In genomic region chr2:85544915-85545779, GRCh38 we compare ENCODE assay signal across 8 cellular contexts. TPM values are rescaled to one million over a fixed set of nuclear protein-coding genes. Genes with fewer than 3 reads are reported as not detected.
A peak's percentile ranks its signal among the peaks of the same experiment; 100 is the strongest.
DNase-seq lines count a peak whose midpoint lies in the region; ATAC-seq, FAIRE-seq and TF ChIP-seq lines count a peak whose summit lies in the region.
"Not testable (repeated sequence)": the region's sequence is repeated elsewhere in the genome, so short reads cannot be mapped to it uniquely, and the experiment has no call there.

No MANE protein-coding gene starts in this region.

- H3K4me2 ChIP-seq in A549: peak overlapping the region; percentile 24; the same call in 2 of the 3 replicates
- not testable (repeated sequence) for H3K4me2 ChIP-seq in KMS-11; H1 (ENCODE audit: insufficient read depth in 1 of 2, low read depth in 2 of 2, low read length in 2 of 2); hepatocyte

- H4K91ac ChIP-seq in H1 (replicated peaks; ENCODE audit: insufficient read length, low read length): not testable (repeated sequence)

- not testable (repeated sequence) for H3K4me3 Mint-ChIP-seq in activated T-cell treated with anti-CD3 and anti-CD28 coated beads, Interleukin-2, amount 50 U/mL, for 72 hours

- not testable (repeated sequence) for H2AFZ ChIP-seq in KMS-11 (ENCODE audit: low read depth); H1 (ENCODE audit: low read length); hepatocyte

- TF ChIP-seq EP300 in A549 (IDR thresholded peaks at IDR 0.05); H1 (IDR thresholded peaks at IDR 0.05; ENCODE audit: borderline replicate concordance in 1 of 2, low read depth in 2 of 2, low read length in 2 of 2): not testable (repeated sequence)

- not testable (repeated sequence) for BruUV-seq in Panc1 (replicated peaks; lab: Mats Ljungman, UMichigan)

- peaks cover 38% of the 10 kb centered on the region for H3K4me1 Mint-ChIP-seq in activated T-cell treated with anti-CD3 and anti-CD28 coated beads, Interleukin-2, amount 50 U/mL, for 72 hours (ENCODE audit: low read depth)

- H4K8ac ChIP-seq in H1 (ENCODE audit: extremely low read depth, insufficient read depth, low read length): not testable (repeated sequence)

- H3K27ac Mint-ChIP-seq in activated T-cell treated with anti-CD3 and anti-CD28 coated beads, Interleukin-2, amount 50 U/mL, for 72 hours: peak overlapping the region; percentile 86

- H3K9me2 ChIP-seq in hepatocyte (replicated peaks; ENCODE audit: insufficient read depth): not testable (repeated sequence)

- not testable (repeated sequence) for H3K18ac ChIP-seq in H1 (ENCODE audit: extremely low read depth, low read length)

- H3K14ac ChIP-seq in H1 (ENCODE audit: insufficient read length): not testable (repeated sequence)

- H3K4me3 ChIP-seq in A549; KMS-11 (IDR thresholded peaks at IDR 0.05; ENCODE audit: insufficient read depth, low read depth, low read length); H1 (ENCODE audit: extremely low read depth in 1 of 4, insufficient read depth in 2 of 4, low read depth in 3 of 4, low read length in 4 of 4); hepatocyte; stomach smooth muscle (ENCODE audit: low read length in 2 of 2): not testable (repeated sequence)
- H3K4me3 ChIP-seq in Panc1 (ENCODE audit: low read depth in 2 of 2, low read length in 2 of 2) (peak overlapping the region in 1 of 2 experiments; percentile 99; a peak in 2 of 4 replicates), psoas muscle (peak overlapping the region; percentile 9)

- not testable (repeated sequence) for FAIRE-seq in A549 (lab: Jason Lieb, UNC); H1 (lab: Jason Lieb, UNC)

- POLR2A ChIA-PET in A549 (lab: Yijun Ruan, JAX) (interaction anchor here (0.6 to 9.0 kb wide), 13 partner anchors 11 to 233 kb away, joined by 3 to 261 read pairs (median 4); partner anchors contain the start of genes RNF181 and SH2D6), Panc1 (lab: Charles Lee) (interaction anchor here (0.7 to 2.4 kb wide), 9 partner anchors 22 to 124 kb away, joined by 3 to 6 read pairs (median 5); no protein-coding TSS in a partner anchor), H1 (lab: Charles Lee; ENCODE audit: partially characterized antibody) (interaction anchor here (0.6 to 38.6 kb wide), 30 partner anchors 4 to 616 kb away, joined by 3 to 1889 read pairs (median 4); partner anchors contain the start of genes CAPG, ELMOD3, GGCX and MAT2A)

- H3K9me3 Mint-ChIP-seq in activated T-cell treated with anti-CD3 and anti-CD28 coated beads, Interleukin-2, amount 50 U/mL, for 72 hours: not testable (repeated sequence)

- TF ChIP-seq RAD21 in A549 (conservative IDR thresholded peaks at IDR 0.05 in 1 of 2, IDR thresholded peaks at IDR 0.05 in 1 of 2); H1 (IDR thresholded peaks at IDR 0.05 in 1 of 2, conservative IDR thresholded peaks at IDR 0.05 in 1 of 2; ENCODE audit: low read depth in 2 of 2, low read length in 2 of 2): not testable (repeated sequence)

- TF ChIP-seq POLR2A in A549 (IDR thresholded peaks at IDR 0.05; ENCODE audit: low read length); H1 (IDR thresholded peaks at IDR 0.05; ENCODE audit: control extremely low read depth in 1 of 2, low read depth in 2 of 2, low read length in 2 of 2): not testable (repeated sequence)

- H2BK15ac ChIP-seq in H1 (ENCODE audit: low read length): not testable (repeated sequence)

- CTCF ChIA-PET in A549 (lab: Yijun Ruan, JAX) (interaction anchor here (0.7 to 35.5 kb wide), 8 partner anchors 7 to 561 kb away, joined by 3 to 1185 read pairs (median 4); partner anchors contain the start of genes CAPG and SH2D6), H1 (lab: Charles Lee; ENCODE audit: partially characterized antibody) (interaction anchor here (0.9 to 4.9 kb wide), 7 partner anchors 11 to 179 kb away, joined by 3 to 46 read pairs (median 4); partner anchors contain the start of gene SH2D6)
- CTCF ChIA-PET in Panc1 (lab: Charles Lee): not testable (repeated sequence)

- in situ Hi-C loops in Panc1 (cut with HindIII; ENCODE audit: low pct_unique_long_range_greater_than_20kb, low sequenced_read_pairs): loop anchor here (25.0 kb wide), 1 partner anchor 133 kb away; the partner anchor contains the start of genes CAPG and SH2D6

- peaks cover 29 to 50% of the 10 kb centered on the region in 2 donors for H3K36me3 Mint-ChIP-seq in activated T-cell treated with anti-CD3 and anti-CD28 coated beads, Interleukin-2, amount 50 U/mL, for 72 hours (ENCODE audit: insufficient read depth in 2 of 2)

- intact Hi-C loops in Panc1 (cut with micrococcal nuclease; ENCODE audit: unreplicated experiment): loop anchor here (2.0 kb wide), 1 partner anchor 154 kb away; no protein-coding TSS in a partner anchor
- intact Hi-C loops in psoas muscle (cut with DNase I): not testable (repeated sequence)

- not testable (repeated sequence) for H3K23ac ChIP-seq in H1 (ENCODE audit: insufficient read length)

- H3K36me3 ChIP-seq in KMS-11 (ENCODE audit: insufficient read depth) (peaks cover 33% of the 10 kb centered on the region), Panc1 (ENCODE audit: control insufficient read depth, insufficient read depth, low read length) (peaks cover 36% of the 10 kb centered on the region), H1 (ENCODE audit: control insufficient read depth in 2 of 4, insufficient read depth in 4 of 4, low read length in 3 of 4) (peaks cover 33 to 67% (median 46%) of the 10 kb centered on the region in 4 experiments), hepatocyte (replicated peaks; ENCODE audit: insufficient read depth, low read depth) (peaks cover 17% of the 10 kb centered on the region), psoas muscle (ENCODE audit: insufficient read depth in 1 of 2, low read depth in 1 of 2) (peaks cover 15 to 86% of the 10 kb centered on the region in 2 donors), stomach smooth muscle (ENCODE audit: control insufficient read depth in 2 of 2, insufficient read depth in 2 of 2, low read length in 2 of 2) (peaks cover 33 to 37% of the 10 kb centered on the region in 2 donors)

- not testable (repeated sequence) for H2BK120ac ChIP-seq in H1 (replicated peaks; ENCODE audit: low read depth, low read length)

- not testable (repeated sequence) for H3K27ac ChIP-seq in A549; H1 (ENCODE audit: low read depth, low read length)
- peak overlapping the region; percentile 23; the same call in 1 of the 2 replicates for H3K27ac ChIP-seq in KMS-11
- H3K27ac ChIP-seq in Panc1 (ENCODE audit: low read length): peak overlapping the region; percentile 100
- H3K27ac ChIP-seq in hepatocyte: peak overlapping the region; percentile 40
- H3K27ac ChIP-seq in psoas muscle: peak overlapping the region; percentile 84
- peak overlapping the region; percentile 13 for H3K27ac ChIP-seq in stomach smooth muscle (ENCODE audit: low read length)

- not testable (repeated sequence) for H3K79me1 ChIP-seq in H1 (ENCODE audit: low read depth, low read length)

- H3K27me3 ChIP-seq in KMS-11 (ENCODE audit: insufficient read depth, low read depth); Panc1 (ENCODE audit: control insufficient read depth, insufficient read depth, low read length); H1 (replicated peaks in 1 of 4; ENCODE audit: control insufficient read depth in 3 of 4, extremely low read depth in 1 of 4, insufficient read depth in 3 of 4, low read length in 3 of 4); hepatocyte; psoas muscle (ENCODE audit: insufficient read depth in 3 of 3, low read length in 2 of 3); stomach smooth muscle (ENCODE audit: control insufficient read depth in 1 of 2, insufficient read depth in 2 of 2, low read length in 2 of 2): not testable (repeated sequence)

- H3K79me2 ChIP-seq in KMS-11 (ENCODE audit: insufficient read depth, low read depth) (peaks cover 35% of the 10 kb centered on the region), H1 (ENCODE audit: control insufficient read depth in 1 of 2, insufficient read depth in 2 of 2, low read length in 2 of 2) (peaks cover 19 to 27% of the 10 kb centered on the region in 2 experiments), hepatocyte (peaks cover 35% of the 10 kb centered on the region)

- H3K9ac ChIP-seq in KMS-11; H1 (replicated peaks in 1 of 4; ENCODE audit: extremely low read depth in 1 of 4, low read depth in 3 of 4, low read length in 3 of 4); stomach smooth muscle (ENCODE audit: low read length in 2 of 2): not testable (repeated sequence)

- H3K23me2 ChIP-seq in H1 (ENCODE audit: low read depth, low read length): not testable (repeated sequence)

- H2BK12ac ChIP-seq in H1 (ENCODE audit: low read depth, low read length): not testable (repeated sequence)

- not testable (repeated sequence) for H3K27me3 Mint-ChIP-seq in activated T-cell treated with anti-CD3 and anti-CD28 coated beads, Interleukin-2, amount 50 U/mL, for 72 hours (ENCODE audit: low read depth)

- DNase-seq in A549 (ENCODE audit: low read depth in 1 of 2, low spot score in 1 of 2); Panc1 (ENCODE audit: low read depth, low spot score); activated T-cell treated with anti-CD3 and anti-CD28 coated beads, Interleukin-2, amount 50 U/mL, for 72 hours; H1 (ENCODE audit: low read depth in 1 of 2, low spot score in 2 of 2); hepatocyte (ENCODE audit: low spot score); psoas muscle: not testable (repeated sequence)

- not testable (repeated sequence) for TF ChIP-seq CTCF in A549 (IDR thresholded peaks at IDR 0.05); KMS-11 (conservative IDR thresholded peaks at IDR 0.05; ENCODE audit: low read depth, low read length); Panc1 (IDR thresholded peaks at IDR 0.05); H1 (IDR thresholded peaks at IDR 0.05; ENCODE audit: control extremely low read depth in 1 of 3, insufficient read depth in 1 of 3, low read depth in 1 of 3, low read length in 3 of 3); hepatocyte (IDR thresholded peaks at IDR 0.05; ENCODE audit: poor library complexity); psoas muscle (IDR thresholded peaks at IDR 0.05)

- H2AK5ac ChIP-seq in H1 (ENCODE audit: low read depth, low read length): not testable (repeated sequence)

- H2BK20ac ChIP-seq in H1 (ENCODE audit: low read length): not testable (repeated sequence)

- H3K4me1 ChIP-seq in A549 (peaks cover 63% of the 10 kb centered on the region), KMS-11 (ENCODE audit: low read depth, poor library complexity, severe bottlenecking) (peaks cover 26% of the 10 kb centered on the region), Panc1 (ENCODE audit: control insufficient read depth, insufficient read depth, low read length) (peaks cover 80% of the 10 kb centered on the region), hepatocyte (ENCODE audit: insufficient read depth) (peaks cover 25% of the 10 kb centered on the region), psoas muscle (peaks cover 61% of the 10 kb centered on the region), stomach smooth muscle (ENCODE audit: control insufficient read depth, insufficient read depth, low read length) (peaks cover 42% of the 10 kb centered on the region)
- not testable (repeated sequence) for H3K4me1 ChIP-seq in H1 (replicated peaks in 1 of 4; ENCODE audit: control insufficient read depth in 3 of 4, insufficient read depth in 4 of 4, low read length in 3 of 4)

- WGBS in A549 (ENCODE audit: missing lambda C conversion rate): 81% methylated on average over 5 of the region's 5 CpGs
- WGBS in H1 (ENCODE audit: extremely low coverage in 1 of 2, insufficient coverage in 1 of 2, insufficient read length in 1 of 2, insufficient replicate concordance in 2 of 2, low coverage in 1 of 2, low lambda C conversion rate in 2 of 2, missing lambda C conversion rate in 1 of 2), 2 experiments: 95% methylated on average over 5 of the region's 5 CpGs; no CpG with 5 or more reads in 1 of the 2 experiments
- 93% methylated on average over 5 of the region's 5 CpGs for WGBS in hepatocyte (ENCODE audit: low lambda C conversion rate, missing lambda C conversion rate)
- 36 to 65% (median 51%) methylated on average over 5 of the region's 5 CpGs for WGBS in psoas muscle, 3 donors

- not testable (repeated sequence) for H2BK5ac ChIP-seq in H1 (ENCODE audit: low read depth, low read length)

- not testable (repeated sequence) for H3K4ac ChIP-seq in H1 (replicated peaks; ENCODE audit: insufficient read length, low read depth, low read length)

- H3K56ac ChIP-seq in H1 (replicated peaks; ENCODE audit: insufficient read length, low read depth, low read length): not testable (repeated sequence)

- H4K20me1 ChIP-seq in KMS-11 (ENCODE audit: insufficient read depth) (peaks cover 43% of the 10 kb centered on the region), H1 (replicated peaks in 1 of 2; ENCODE audit: control insufficient read depth in 1 of 2, insufficient read depth in 2 of 2, low read length in 2 of 2) (peaks cover 20 to 25% of the 10 kb centered on the region in 2 experiments), hepatocyte (ENCODE audit: insufficient read depth, poor library complexity, severe bottlenecking) (peaks cover 42% of the 10 kb centered on the region)

- H4K5ac ChIP-seq in H1 (ENCODE audit: insufficient read length, low read depth, low read length): not testable (repeated sequence)

- ATAC-seq in A549, Panc1: not testable (repeated sequence)
- peak in 1 of 2 donors; percentile 9 for ATAC-seq in activated T-cell treated with anti-CD3 and anti-CD28 coated beads, Interleukin-2, amount 50 U/mL, for 72 hours (replicated peaks in 1 of 2)
- ATAC-seq in psoas muscle: peak in 3 of 4 donors; percentile 12 to 57 (median 55)

- not testable (repeated sequence) for H3K9me3 ChIP-seq in A549; Panc1 (ENCODE audit: control insufficient read depth, insufficient read depth, low read depth, low read length); H1 (ENCODE audit: insufficient read depth in 2 of 2, low read depth in 1 of 2, low read length in 1 of 2); hepatocyte (ENCODE audit: low read depth); psoas muscle; stomach smooth muscle (ENCODE audit: control insufficient read depth in 2 of 2, low read length in 2 of 2)

RNA-seq across cellular contexts. Expression of gene MAT2A, which starts 6.2 kb away (rescaled TPM):
- polyA plus RNA-seq in A549 (2011; rRNA removed) (1,024 and 1,329 TPM in 2 replicates), A549 (2017; fragmentation: RNase III; extraction: RNeasy Plus Mini Kit Qiagen cat#74134 plus additional on column Dnase treatment) (370 to 430 TPM (median 400 TPM) in 3 replicates), H1 (2011; rRNA removed) (186 and 255 TPM in 2 replicates), hepatocyte (379 and 465 TPM in 2 replicates), psoas muscle (100 to 1,000 TPM in 2 of 3 donors, 10 to 100 TPM in 1; 55.9 to 252 (median 134) TPM)
- 197 and 230 TPM in 2 replicates for polyA plus RNA-seq in A549 (2012; cell fraction: cytosol; rRNA removed)
- 533 and 600 TPM in 2 replicates for polyA plus RNA-seq in A549 (2012; cell fraction: nucleus; rRNA removed)
- 421 and 591 TPM in 2 replicates for polyA minus RNA-seq in A549 (2011; rRNA and poly(A)+ RNA removed)
- total RNA-seq in Panc1 (2021; ENCODE audit: unreplicated experiment) (547 TPM), hepatocyte (202 and 252 TPM in 2 replicates), psoas muscle (100 to 1,000 TPM; 127 to 356 (median 183) TPM)
- polyA plus RNA-seq in Panc1 (2012; ENCODE audit: insufficient read length): 391 TPM
- total RNA-seq in activated T-cell treated with anti-CD3 and anti-CD28 coated beads, Interleukin-2, amount 50 U/mL, for 72 hours: 100 to 1,000 TPM; 253 to 255 TPM
- 297 and 307 TPM in 2 replicates for total RNA-seq in H1 (2021; fragmentation: NEBNext Ultra II Directional; extraction: Animal tissue kit (Norgen Biotek cat#: 25700))
- polyA plus RNA-seq in H1 (2011; cell fraction: cytosol; rRNA removed): 348 TPM
- 3,575 TPM for polyA plus RNA-seq in H1 (2011; cell fraction: nucleus; rRNA removed)
- polyA plus RNA-seq in H1 (2012, experiment 1 of 2): 250 to 348 TPM (median 292 TPM) in 4 replicates
- 74.6 TPM for polyA plus RNA-seq in H1 (2012, experiment 2 of 2)
- 311 TPM for polyA plus RNA-seq in H1 (2013, experiment 1 of 2)
- 287 TPM for polyA plus RNA-seq in H1 (2013, experiment 2 of 2)
- 323 and 621 TPM in 2 replicates for polyA minus RNA-seq in H1 (2011; rRNA and poly(A)+ RNA removed)
- polyA minus RNA-seq in H1 (2011; cell fraction: cytosol; rRNA and poly(A)+ RNA removed): 306 TPM
- 781 TPM for polyA minus RNA-seq in H1 (2011; cell fraction: nucleus; rRNA and poly(A)+ RNA removed)

RNA-seq across cellular contexts. Expression of gene GGCX, which starts 16.1 kb away (rescaled TPM):
- polyA plus RNA-seq in A549 (2011; rRNA removed) (39.0 and 49.6 TPM in 2 replicates), A549 (2017; fragmentation: RNase III; extraction: RNeasy Plus Mini Kit Qiagen cat#74134 plus additional on column Dnase treatment) (48.7 to 58.5 TPM (median 55.1 TPM) in 3 replicates), H1 (2011; rRNA removed) (29.4 and 47.8 TPM in 2 replicates), hepatocyte (66.1 and 73.5 TPM in 2 replicates), psoas muscle (10 to 100 TPM; 19.0 to 35.6 (median 30.7) TPM)
- 49.1 and 53.4 TPM in 2 replicates for polyA plus RNA-seq in A549 (2012; cell fraction: cytosol; rRNA removed)
- 69.5 and 77.4 TPM in 2 replicates for polyA plus RNA-seq in A549 (2012; cell fraction: nucleus; rRNA removed)
- 99.1 and 106 TPM in 2 replicates for polyA minus RNA-seq in A549 (2011; rRNA and poly(A)+ RNA removed)
- total RNA-seq in Panc1 (2021; ENCODE audit: unreplicated experiment) (64.1 TPM), hepatocyte (64.5 and 82.5 TPM in 2 replicates), psoas muscle (10 to 100 TPM; 20.1 to 25.3 (median 22.1) TPM)
- 44.9 TPM for polyA plus RNA-seq in Panc1 (2012; ENCODE audit: insufficient read length)
- 10 to 100 TPM; 17.8 to 20.3 TPM for total RNA-seq in activated T-cell treated with anti-CD3 and anti-CD28 coated beads, Interleukin-2, amount 50 U/mL, for 72 hours
- 33.8 and 36.1 TPM in 2 replicates for total RNA-seq in H1 (2021; fragmentation: NEBNext Ultra II Directional; extraction: Animal tissue kit (Norgen Biotek cat#: 25700))
- 34.9 TPM for polyA plus RNA-seq in H1 (2011; cell fraction: cytosol; rRNA removed)
- 40.6 TPM for polyA plus RNA-seq in H1 (2011; cell fraction: nucleus; rRNA removed)
- polyA plus RNA-seq in H1 (2012, experiment 1 of 2): 26.7 to 32.0 TPM (median 29.0 TPM) in 4 replicates
- polyA plus RNA-seq in H1 (2012, experiment 2 of 2): 31.1 TPM
- polyA plus RNA-seq in H1 (2013, experiment 1 of 2): 34.0 TPM
- 33.7 TPM for polyA plus RNA-seq in H1 (2013, experiment 2 of 2)
- polyA minus RNA-seq in H1 (2011; rRNA and poly(A)+ RNA removed): 57.4 and 67.9 TPM in 2 replicates
- polyA minus RNA-seq in H1 (2011; cell fraction: cytosol; rRNA and poly(A)+ RNA removed): 19.6 TPM
- polyA minus RNA-seq in H1 (2011; cell fraction: nucleus; rRNA and poly(A)+ RNA removed): 45.0 TPM

RNA-seq across cellular contexts. Expression of gene VAMP8, which starts 32.2 kb away (rescaled TPM):
- polyA plus RNA-seq in A549 (2011; rRNA removed): 38.3 and 41.1 TPM in 2 replicates
- 21.5 and 24.5 TPM in 2 replicates for polyA plus RNA-seq in A549 (2012; cell fraction: cytosol; rRNA removed)
- 5.7 and 12.5 TPM in 2 replicates for polyA plus RNA-seq in A549 (2012; cell fraction: nucleus; rRNA removed)
- polyA plus RNA-seq in A549 (2017; fragmentation: RNase III; extraction: RNeasy Plus Mini Kit Qiagen cat#74134 plus additional on column Dnase treatment): 17.7 to 22.4 TPM (median 18.5 TPM) in 3 replicates
- 8.3 and 8.7 TPM in 2 replicates for polyA minus RNA-seq in A549 (2011; rRNA and poly(A)+ RNA removed)
- 93.2 TPM for total RNA-seq in Panc1 (2021; ENCODE audit: unreplicated experiment)
- polyA plus RNA-seq in Panc1 (2012; ENCODE audit: insufficient read length): 113 TPM
- total RNA-seq in activated T-cell treated with anti-CD3 and anti-CD28 coated beads, Interleukin-2, amount 50 U/mL, for 72 hours: 10 to 100 TPM; 85.0 to 89.5 TPM
- total RNA-seq in H1 (2021; fragmentation: NEBNext Ultra II Directional; extraction: Animal tissue kit (Norgen Biotek cat#: 25700)): 34.4 and 38.1 TPM in 2 replicates
- 55.2 and 69.7 TPM in 2 replicates for polyA plus RNA-seq in H1 (2011; rRNA removed)
- 60.1 TPM for polyA plus RNA-seq in H1 (2011; cell fraction: cytosol; rRNA removed)
- 18.0 TPM for polyA plus RNA-seq in H1 (2011; cell fraction: nucleus; rRNA removed)
- 47.6 to 56.1 TPM (median 49.2 TPM) in 4 replicates for polyA plus RNA-seq in H1 (2012, experiment 1 of 2)
- 57.3 TPM for polyA plus RNA-seq in H1 (2012, experiment 2 of 2)
- 59.3 TPM for polyA plus RNA-seq in H1 (2013, experiment 1 of 2)
- polyA plus RNA-seq in H1 (2013, experiment 2 of 2): 60.5 TPM
- polyA minus RNA-seq in H1 (2011; rRNA and poly(A)+ RNA removed): 11.0 and 15.1 TPM in 2 replicates
- polyA minus RNA-seq in H1 (2011; cell fraction: cytosol; rRNA and poly(A)+ RNA removed): 6.2 TPM
- 5.6 TPM for polyA minus RNA-seq in H1 (2011; cell fraction: nucleus; rRNA and poly(A)+ RNA removed)
- total RNA-seq in hepatocyte: 50.7 and 70.4 TPM in 2 replicates
- polyA plus RNA-seq in hepatocyte: 213 and 240 TPM in 2 replicates
- total RNA-seq in psoas muscle: 10 to 100 TPM; 11.7 to 15.7 (median 12.4) TPM
- polyA plus RNA-seq in psoas muscle: 10 to 100 TPM; 16.6 to 25.4 (median 23.2) TPM

RNA-seq across cellular contexts. Expression of gene VAMP5, which starts 39.1 kb away (rescaled TPM):
- polyA plus RNA-seq in A549 (2011; rRNA removed) (0.16 and 0.67 TPM in 2 replicates), A549 (2017; fragmentation: RNase III; extraction: RNeasy Plus Mini Kit Qiagen cat#74134 plus additional on column Dnase treatment) (not detected in 3 replicates), H1 (2011; rRNA removed) (13.4 and 14.2 TPM in 2 replicates), hepatocyte (36.1 TPM in 2 replicates), psoas muscle (100 to 1,000 TPM; 106 to 149 (median 128) TPM)
- polyA plus RNA-seq in A549 (2012; cell fraction: cytosol; rRNA removed): 0.10 and 0.25 TPM in 2 replicates
- 0.29 and 0.95 TPM in 2 replicates for polyA plus RNA-seq in A549 (2012; cell fraction: nucleus; rRNA removed)
- polyA minus RNA-seq in A549 (2011; rRNA and poly(A)+ RNA removed): 0.58 TPM in 1 of 2 replicates, not detected in the other
- total RNA-seq in Panc1 (2021; ENCODE audit: unreplicated experiment) (21.3 TPM), hepatocyte (2.1 and 2.7 TPM in 2 replicates), psoas muscle (10 to 100 TPM; 58.1 to 95.0 (median 83.2) TPM)
- polyA plus RNA-seq in Panc1 (2012; ENCODE audit: insufficient read length): 47.7 TPM
- 10 to 100 TPM; 73.3 to 78.9 TPM for total RNA-seq in activated T-cell treated with anti-CD3 and anti-CD28 coated beads, Interleukin-2, amount 50 U/mL, for 72 hours
- total RNA-seq in H1 (2021; fragmentation: NEBNext Ultra II Directional; extraction: Animal tissue kit (Norgen Biotek cat#: 25700)): 4.7 and 5.2 TPM in 2 replicates
- polyA plus RNA-seq in H1 (2011; cell fraction: cytosol; rRNA removed): 10.9 TPM
- polyA plus RNA-seq in H1 (2011; cell fraction: nucleus; rRNA removed): 11.4 TPM
- 4.9 to 9.1 TPM (median 7.5 TPM) in 4 replicates for polyA plus RNA-seq in H1 (2012, experiment 1 of 2)
- polyA plus RNA-seq in H1 (2012, experiment 2 of 2): 10.2 TPM
- 7.4 TPM for polyA plus RNA-seq in H1 (2013, experiment 1 of 2)
- 7.8 TPM for polyA plus RNA-seq in H1 (2013, experiment 2 of 2)
- polyA minus RNA-seq in H1 (2011; rRNA and poly(A)+ RNA removed): 3.0 and 3.4 TPM in 2 replicates
- 1.8 TPM for polyA minus RNA-seq in H1 (2011; cell fraction: cytosol; rRNA and poly(A)+ RNA removed)
- polyA minus RNA-seq in H1 (2011; cell fraction: nucleus; rRNA and poly(A)+ RNA removed): not detected

RNA-seq across cellular contexts. Expression of gene RNF181, which starts 50.4 kb away (rescaled TPM):
- polyA plus RNA-seq in A549 (2011; rRNA removed) (287 and 366 TPM in 2 replicates), A549 (2017; fragmentation: RNase III; extraction: RNeasy Plus Mini Kit Qiagen cat#74134 plus additional on column Dnase treatment) (182 to 199 TPM (median 189 TPM) in 3 replicates), H1 (2011; rRNA removed) (398 and 514 TPM in 2 replicates), hepatocyte (250 and 256 TPM in 2 replicates), psoas muscle (100 to 1,000 TPM; 156 to 212 (median 184) TPM)
- 318 and 381 TPM in 2 replicates for polyA plus RNA-seq in A549 (2012; cell fraction: cytosol; rRNA removed)
- 260 and 338 TPM in 2 replicates for polyA plus RNA-seq in A549 (2012; cell fraction: nucleus; rRNA removed)
- 111 and 217 TPM in 2 replicates for polyA minus RNA-seq in A549 (2011; rRNA and poly(A)+ RNA removed)
- total RNA-seq in Panc1 (2021; ENCODE audit: unreplicated experiment) (156 TPM), hepatocyte (139 and 159 TPM in 2 replicates), psoas muscle (100 to 1,000 TPM in 1 of 4 donors, 10 to 100 TPM in 3; 84.7 to 107 (median 90.0) TPM)
- polyA plus RNA-seq in Panc1 (2012; ENCODE audit: insufficient read length): 365 TPM
- 100 to 1,000 TPM; 114 to 129 TPM for total RNA-seq in activated T-cell treated with anti-CD3 and anti-CD28 coated beads, Interleukin-2, amount 50 U/mL, for 72 hours
- 97.2 and 99.5 TPM in 2 replicates for total RNA-seq in H1 (2021; fragmentation: NEBNext Ultra II Directional; extraction: Animal tissue kit (Norgen Biotek cat#: 25700))
- polyA plus RNA-seq in H1 (2011; cell fraction: cytosol; rRNA removed): 335 TPM
- polyA plus RNA-seq in H1 (2011; cell fraction: nucleus; rRNA removed): 327 TPM
- 151 to 246 TPM (median 213 TPM) in 4 replicates for polyA plus RNA-seq in H1 (2012, experiment 1 of 2)
- 395 TPM for polyA plus RNA-seq in H1 (2012, experiment 2 of 2)
- 279 TPM for polyA plus RNA-seq in H1 (2013, experiment 1 of 2)
- polyA plus RNA-seq in H1 (2013, experiment 2 of 2): 252 TPM
- 113 and 120 TPM in 2 replicates for polyA minus RNA-seq in H1 (2011; rRNA and poly(A)+ RNA removed)
- 36.7 TPM for polyA minus RNA-seq in H1 (2011; cell fraction: cytosol; rRNA and poly(A)+ RNA removed)
- polyA minus RNA-seq in H1 (2011; cell fraction: nucleus; rRNA and poly(A)+ RNA removed): 67.3 TPM
